Comparison of ENCODE assay signal across 25 cellular contexts in the genomic region with DNA sequence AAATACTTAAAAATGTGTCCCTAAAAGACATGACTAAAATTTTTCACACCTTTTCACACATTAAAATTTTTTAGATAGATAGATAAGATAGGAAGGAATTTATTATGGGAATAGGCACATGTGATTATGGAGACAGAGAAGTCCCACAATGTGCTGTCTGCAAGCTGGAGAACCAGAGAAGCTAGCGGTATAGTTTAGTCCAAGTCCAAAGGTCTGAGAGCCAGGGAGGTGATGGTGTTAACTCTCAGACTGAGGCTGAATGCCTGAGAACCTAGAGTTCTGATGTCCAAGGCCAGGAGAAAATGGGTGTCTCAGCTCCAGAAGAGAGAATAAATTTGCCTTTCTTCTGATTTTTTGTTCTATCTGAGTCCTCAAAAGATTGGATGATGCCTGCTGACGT.
DNase-seq lines count a peak whose midpoint lies in the region; ATAC-seq, FAIRE-seq and TF ChIP-seq lines count a peak whose summit lies in the region.
"Had no signal": no experiment of that assay in that cellular context is flagged by ENCODE, and none has a peak within 500 bp of the region (broad histone marks: within the 10 kb centered on the region; RNA-seq: fewer than 3 reads in every experiment).

No MANE protein-coding gene starts in this region.

- no TSS peak for BruUV-seq in HepG2 (replicated peaks; lab: Mats Ljungman, UMichigan)

- no peak overlapping the region for H3K27ac ChIP-seq in HepG2 (ENCODE audit: extremely low read length, insufficient read depth, low read length)
- no peak overlapping the region for H3K27ac ChIP-seq in right lobe of liver
- H3K27ac ChIP-seq in H1 (ENCODE audit: low read depth, low read length): no peak overlapping the region
- H3K27ac ChIP-seq in liver (ENCODE audit: low read depth in 1 of 2, low read length in 2 of 2): no peak overlapping the region
- H3K27ac ChIP-seq in small intestine (ENCODE audit: low read depth in 1 of 2, low read length in 1 of 2): no peak overlapping the region
- H3K27ac ChIP-seq: 22Rv1; A549; BLaER1 treated with 17β-estradiol and CSF1 and Interleukin-3, amounts not matched to agents 10 nM and 100 nM; C4-2B had no signal

- H3K4ac ChIP-seq in H1 (replicated peaks; ENCODE audit: insufficient read length, low read depth, low read length): no peak overlapping the region

- no peak overlapping the region for H2BK15ac ChIP-seq in H1 (ENCODE audit: low read length)

- H2AK5ac ChIP-seq in H1 (ENCODE audit: low read depth, low read length): no peak overlapping the region

- no peak overlapping the region for H4K8ac ChIP-seq in H1 (ENCODE audit: extremely low read depth, insufficient read depth, low read length)

- no peaks in the 10 kb centered on the region for H3K79me1 ChIP-seq in H1 (ENCODE audit: low read depth, low read length)

- POLR2A ChIA-PET in HepG2 (lab: Yijun Ruan, JAX): interaction anchor here (1.4 kb wide), 1 partner anchor 66 kb away, joined by 3 read pairs; a partner anchor contains a TSS
- POLR2A ChIA-PET in H1 (lab: Charles Lee; ENCODE audit: partially characterized antibody): no interaction called here

- FAIRE-seq in HepG2 (lab: Jason Lieb, UNC) (no peak), H1 (lab: Jason Lieb, UNC) (no peak), small intestine (lab: Jason Lieb, UNC) (no peak)
- FAIRE-seq: A549, GM12878, GM12892, GM19239 had no signal

- CTCF ChIA-PET in HepG2 (lab: Yijun Ruan, JAX; ENCODE audit: low intra/inter-chr PET ratio, low total read pairs): no interaction called here
- CTCF ChIA-PET in H1 (lab: Charles Lee; ENCODE audit: partially characterized antibody): no interaction called here

- TF ChIP-seq CTCF in HepG2 (CRISPR knock-in tag; IDR thresholded peaks at IDR 0.05) (no peak), right lobe of liver (IDR thresholded peaks at IDR 0.05) (no peak), H1 (IDR thresholded peaks at IDR 0.05; ENCODE audit: control extremely low read depth in 1 of 3, insufficient read depth in 1 of 3, low read depth in 1 of 3, low read length in 3 of 3) (no peak), liver (IDR thresholded peaks at IDR 0.05; ENCODE audit: low read depth, low read length, missing input control) (no peak)

- no peak overlapping the region for H3K18ac ChIP-seq in H1 (ENCODE audit: extremely low read depth, low read length)

- H4K91ac ChIP-seq in H1 (replicated peaks; ENCODE audit: insufficient read length, low read length): no peak overlapping the region

- intact Hi-C loops in HepG2 (cut with micrococcal nuclease; ENCODE audit: unreplicated experiment): no loop called here
- intact Hi-C loops in right lobe of liver (cut with DNase I): no loop called here

- no peaks in the 10 kb centered on the region for H3K23me2 ChIP-seq in H1 (ENCODE audit: low read depth, low read length)

- H3K36me3 Mint-ChIP-seq in activated naive CD8-positive, alpha-beta T cell treated with anti-CD3 and anti-CD28 coated beads, Interleukin-2, amount 50 U/mL, for 24 hours (ENCODE audit: low read depth): peaks cover 33% of the 10 kb centered on the region

- TF ChIP-seq EP300 in HepG2 (IDR thresholded peaks at IDR 0.05; ENCODE audit: low read depth in 2 of 2, low read length in 2 of 2) (no peak), HepG2 (CRISPR knock-in tag; IDR thresholded peaks at IDR 0.05; ENCODE audit: borderline replicate concordance) (no peak), H1 (IDR thresholded peaks at IDR 0.05; ENCODE audit: borderline replicate concordance in 1 of 2, low read depth in 2 of 2, low read length in 2 of 2) (no peak)

- H3K23ac ChIP-seq in H1 (ENCODE audit: insufficient read length): no peak overlapping the region

- H2AFZ ChIP-seq in HepG2 (ENCODE audit: low read length) (no peak overlapping the region), H1 (ENCODE audit: low read length) (no peak overlapping the region)

- H3K4me1 ChIP-seq in HepG2 (ENCODE audit: insufficient read depth, low read length) (peaks cover 16% of the 10 kb centered on the region), right lobe of liver (peaks cover 0 to 6% (median 0%) of the 10 kb centered on the region in 4 donors), H1 (replicated peaks in 1 of 4; ENCODE audit: control insufficient read depth in 3 of 4, insufficient read depth in 4 of 4, low read length in 3 of 4) (no peaks in the 10 kb centered on the region), liver (ENCODE audit: control insufficient read depth in 4 of 4, insufficient read depth in 4 of 4, low read length in 3 of 4) (peaks cover 0 to 5% (median 4%) of the 10 kb centered on the region in 4 donors), small intestine (ENCODE audit: control insufficient read depth in 2 of 2, insufficient read depth in 1 of 2, low read depth in 1 of 2, low read length in 1 of 2) (no peaks in the 10 kb centered on the region)
- H3K4me1 ChIP-seq: BLaER1 treated with 17β-estradiol and CSF1 and Interleukin-3, amounts not matched to agents 10 nM and 100 nM had no signal

- no peaks in the 10 kb centered on the region for H4K20me1 ChIP-seq in HepG2 (ENCODE audit: insufficient read depth, low read length)
- H4K20me1 ChIP-seq in H1 (replicated peaks in 1 of 2; ENCODE audit: control insufficient read depth in 1 of 2, insufficient read depth in 2 of 2, low read length in 2 of 2): no peaks in the 10 kb centered on the region
- H4K20me1 ChIP-seq: BLaER1 treated with 17β-estradiol and CSF1 and Interleukin-3, amounts not matched to agents 10 nM and 100 nM had no signal

- H3K9me3 ChIP-seq in HepG2 (ENCODE audit: low read length) (no peaks in the 10 kb centered on the region), right lobe of liver (no peaks in the 10 kb centered on the region), H1 (ENCODE audit: insufficient read depth in 2 of 2, low read depth in 1 of 2, low read length in 1 of 2) (no peaks in the 10 kb centered on the region), liver (ENCODE audit: control insufficient read depth in 4 of 4, low read length in 3 of 4) (no peaks in the 10 kb centered on the region), small intestine (ENCODE audit: control insufficient read depth, low read depth) (no peaks in the 10 kb centered on the region)
- H3K9me3 ChIP-seq: A549 had no signal

- no peaks in the 10 kb centered on the region for H3K9me3 Mint-ChIP-seq in activated naive CD8-positive, alpha-beta T cell treated with anti-CD3 and anti-CD28 coated beads, Interleukin-2, amount 50 U/mL, for 24 hours
- H3K9me3 Mint-ChIP-seq: CD4-positive, alpha-beta T cell; CD8-positive, alpha-beta T cell had no signal

- TF ChIP-seq POLR2A in HepG2 (IDR thresholded peaks at IDR 0.05; ENCODE audit: insufficient read depth in 1 of 2, low read depth in 2 of 2, low read length in 2 of 2): no peak
- TF ChIP-seq POLR2A in right lobe of liver (IDR thresholded peaks at IDR 0.05): no peak
- no peak for TF ChIP-seq POLR2A in H1 (IDR thresholded peaks at IDR 0.05; ENCODE audit: control extremely low read depth in 1 of 2, low read depth in 2 of 2, low read length in 2 of 2)

- H3K36me3 ChIP-seq in HepG2 (replicated peaks in 1 of 2; ENCODE audit: control insufficient read depth in 1 of 2, insufficient read depth in 2 of 2, low read length in 2 of 2) (peaks cover 0 to 9% of the 10 kb centered on the region in 2 experiments; a peak in 2 of 5 replicates), right lobe of liver (no peaks in the 10 kb centered on the region), H1 (ENCODE audit: control insufficient read depth in 2 of 4, insufficient read depth in 4 of 4, low read length in 3 of 4) (no peaks in the 10 kb centered on the region; a peak in 1 of 8 replicates), liver (ENCODE audit: control insufficient read depth in 4 of 4, insufficient read depth in 3 of 4, low read depth in 1 of 4, low read length in 3 of 4) (peaks cover 0 to 9% (median 2%) of the 10 kb centered on the region in 4 donors), small intestine (ENCODE audit: control insufficient read depth in 2 of 2, insufficient read depth in 2 of 2, low read length in 2 of 2) (no peaks in the 10 kb centered on the region)

- no peak overlapping the region for H3K56ac ChIP-seq in H1 (replicated peaks; ENCODE audit: insufficient read length, low read depth, low read length)

- no peak overlapping the region for H3K4me3 Mint-ChIP-seq in activated naive CD8-positive, alpha-beta T cell treated with anti-CD3 and anti-CD28 coated beads, Interleukin-2, amount 50 U/mL, for 24 hours
- H3K4me3 Mint-ChIP-seq: B cell; CD4-positive, alpha-beta T cell; CD8-positive, alpha-beta T cell had no signal

- H2BK12ac ChIP-seq in H1 (ENCODE audit: low read depth, low read length): no peak overlapping the region

- H3K14ac ChIP-seq in H1 (ENCODE audit: insufficient read length): no peak overlapping the region

- H2BK20ac ChIP-seq in H1 (ENCODE audit: low read length): no peak overlapping the region

- H4K5ac ChIP-seq in H1 (ENCODE audit: insufficient read length, low read depth, low read length): no peak overlapping the region

- no peak overlapping the region for H3K27ac Mint-ChIP-seq in activated naive CD8-positive, alpha-beta T cell treated with anti-CD3 and anti-CD28 coated beads, Interleukin-2, amount 50 U/mL, for 24 hours
- H3K27ac Mint-ChIP-seq: B cell; CD4-positive, alpha-beta T cell; CD8-positive, alpha-beta T cell had no signal

- H3K27me3 ChIP-seq in HepG2 (ENCODE audit: control insufficient read depth in 1 of 2, insufficient read depth in 2 of 2, low read length in 2 of 2): no peaks in the 10 kb centered on the region
- no peaks in the 10 kb centered on the region for H3K27me3 ChIP-seq in right lobe of liver
- H3K27me3 ChIP-seq in H1 (replicated peaks in 1 of 4; ENCODE audit: control insufficient read depth in 3 of 4, extremely low read depth in 1 of 4, insufficient read depth in 3 of 4, low read length in 3 of 4): no peaks in the 10 kb centered on the region
- H3K27me3 ChIP-seq in liver (ENCODE audit: control insufficient read depth in 4 of 4, insufficient read depth in 4 of 4, low read length in 3 of 4): no peaks in the 10 kb centered on the region
- H3K27me3 ChIP-seq in small intestine (ENCODE audit: control insufficient read depth in 2 of 2, insufficient read depth in 2 of 2, low read length in 2 of 2): no peaks in the 10 kb centered on the region
- H3K27me3 ChIP-seq: BLaER1 treated with 17β-estradiol and CSF1 and Interleukin-3, amounts not matched to agents 10 nM and 100 nM had no signal

- no peak overlapping the region for H3K9ac ChIP-seq in HepG2 (ENCODE audit: insufficient read depth, low read depth, low read length)
- no peak overlapping the region for H3K9ac ChIP-seq in H1 (replicated peaks in 1 of 4; ENCODE audit: extremely low read depth in 1 of 4, low read depth in 3 of 4, low read length in 3 of 4)
- H3K9ac ChIP-seq in liver (ENCODE audit: low read depth in 1 of 2, low read length in 2 of 2): no peak overlapping the region
- H3K9ac ChIP-seq: BLaER1 treated with 17β-estradiol and CSF1 and Interleukin-3, amounts not matched to agents 10 nM and 100 nM had no signal

- in situ Hi-C loops in HepG2 (cut with HindIII; ENCODE audit: extremely low pct_ligation_motif_present, low pct_unique_long_range_greater_than_20kb): no loop called here

- H3K4me1 Mint-ChIP-seq in activated naive CD8-positive, alpha-beta T cell treated with anti-CD3 and anti-CD28 coated beads, Interleukin-2, amount 50 U/mL, for 24 hours: no peaks in the 10 kb centered on the region
- H3K4me1 Mint-ChIP-seq: B cell had no signal

- H3K4me2 ChIP-seq in HepG2 (ENCODE audit: low read depth, low read length) (no peak overlapping the region), H1 (ENCODE audit: insufficient read depth in 1 of 2, low read depth in 2 of 2, low read length in 2 of 2) (no peak overlapping the region)
- H3K4me2 ChIP-seq: A549; BLaER1 treated with 17β-estradiol and CSF1 and Interleukin-3, amounts not matched to agents 10 nM and 100 nM had no signal

- H3K79me2 ChIP-seq in HepG2 (ENCODE audit: insufficient read depth, low read length) (no peaks in the 10 kb centered on the region), H1 (ENCODE audit: control insufficient read depth in 1 of 2, insufficient read depth in 2 of 2, low read length in 2 of 2) (no peaks in the 10 kb centered on the region)

- no peaks in the 10 kb centered on the region for H3K27me3 Mint-ChIP-seq in activated naive CD8-positive, alpha-beta T cell treated with anti-CD3 and anti-CD28 coated beads, Interleukin-2, amount 50 U/mL, for 24 hours
- H3K27me3 Mint-ChIP-seq: B cell; CD4-positive, alpha-beta T cell had no signal

- H2BK5ac ChIP-seq in H1 (ENCODE audit: low read depth, low read length): no peak overlapping the region

- peak overlapping the region; percentile 14 for H2BK120ac ChIP-seq in H1 (replicated peaks; ENCODE audit: low read depth, low read length)

- DNase-seq in HepG2 (ENCODE audit: low spot score) (no peak), right lobe of liver (no peak), H1 (ENCODE audit: low read depth in 1 of 2, low spot score in 2 of 2) (no peak), small intestine (peak; percentile 35), cerebellum (ENCODE audit: low spot score) (no peak), DMS53 treated with DMSO at 0.1 percent for 48 hours (lab: John Stamatoyannopoulos, UW; ENCODE audit: unreplicated experiment) (no peak)
- no peak for DNase-seq in activated naive CD8-positive, alpha-beta T cell treated with anti-CD3 and anti-CD28 coated beads, Interleukin-2, amount 50 U/mL, for 24 hours
- DNase-seq: AML-193; CD4-positive, alpha-beta T cell; CD8-positive, alpha-beta T cell; DMS 273 treated with DMSO at 0.1 percent for 48 hours; DMS153; DMS53; DND-41; EL; GDM1 had no signal

- WGBS in HepG2 (ENCODE audit: low lambda C conversion rate): 80% methylated on average over 2 of the region's 2 CpGs
- WGBS in right lobe of liver (ENCODE audit: insufficient coverage, low coverage, low lambda C conversion rate, missing lambda C conversion rate): 87% methylated on average over 2 of the region's 2 CpGs
- WGBS in H1 (ENCODE audit: extremely low coverage in 1 of 2, insufficient coverage in 1 of 2, insufficient read length in 1 of 2, insufficient replicate concordance in 2 of 2, low coverage in 1 of 2, low lambda C conversion rate in 2 of 2, missing lambda C conversion rate in 1 of 2), 2 experiments: 86% methylated on average over 2 of the region's 2 CpGs; no CpG with 5 or more reads in 1 of the 2 experiments
- 89% methylated on average over 2 of the region's 2 CpGs for WGBS in liver
- WGBS in small intestine, 3 donors: 83 to 90% (median 84%) methylated on average over 2 of the region's 2 CpGs

- TF ChIP-seq RAD21 in HepG2 (CRISPR knock-in tag; IDR thresholded peaks at IDR 0.05) (no peak), H1 (IDR thresholded peaks at IDR 0.05 in 1 of 2, conservative IDR thresholded peaks at IDR 0.05 in 1 of 2; ENCODE audit: low read depth in 2 of 2, low read length in 2 of 2) (no peak), liver (IDR thresholded peaks at IDR 0.05) (no peak)

- H3K4me3 ChIP-seq in HepG2 (replicated peaks in 1 of 3; ENCODE audit: insufficient read depth in 1 of 3, low read depth in 2 of 3, low read length in 3 of 3): no peak overlapping the region
- no peak overlapping the region for H3K4me3 ChIP-seq in right lobe of liver
- no peak overlapping the region for H3K4me3 ChIP-seq in H1 (ENCODE audit: extremely low read depth in 1 of 4, insufficient read depth in 2 of 4, low read depth in 3 of 4, low read length in 4 of 4)
- no peak overlapping the region for H3K4me3 ChIP-seq in liver (ENCODE audit: low read depth in 1 of 3, low read length in 3 of 3)
- no peak overlapping the region for H3K4me3 ChIP-seq in small intestine (ENCODE audit: low read depth in 1 of 2, low read length in 2 of 2)
- H3K4me3 ChIP-seq: A549; BLaER1 treated with 17β-estradiol and CSF1 and Interleukin-3, amounts not matched to agents 10 nM and 100 nM; GM12878 had no signal

- ATAC-seq in HepG2 (no peak), right lobe of liver (no peak)
- no peak for ATAC-seq in activated naive CD8-positive, alpha-beta T cell treated with anti-CD3 and anti-CD28 coated beads, Interleukin-2, amount 50 U/mL, for 24 hours
- ATAC-seq: A549; CD8-positive, alpha-beta T cell; GM12878 had no signal
